13 cellular contexts compared by ENCODE assay signal in the genomic region with DNA sequence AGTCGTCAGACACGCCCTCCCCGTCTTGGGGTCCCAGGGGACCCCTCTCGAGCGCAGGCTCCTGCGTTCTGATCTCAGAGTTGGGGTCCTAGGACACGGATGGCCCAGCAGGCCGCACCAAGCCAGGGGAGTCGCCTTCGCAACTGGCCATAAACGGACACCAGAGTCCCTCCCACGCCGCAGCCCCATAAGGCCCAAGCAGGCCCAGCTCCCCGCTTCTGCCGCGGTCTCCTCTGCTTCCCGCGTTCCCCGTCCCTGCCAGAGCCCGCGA. TPM values are rescaled to one million over a fixed set of nuclear protein-coding genes. Genes with fewer than 3 reads are reported as not detected.
DNase-seq lines count a peak whose midpoint lies in the region; ATAC-seq and TF ChIP-seq lines count a peak whose summit lies in the region.
"Had no signal": no experiment of that assay in that cellular context is flagged by ENCODE, and none has a peak within 500 bp of the region (broad histone marks: within the 10 kb centered on the region; RNA-seq: fewer than 3 reads in every experiment).

No MANE protein-coding gene starts in this region.

- peak; percentile 9 for ATAC-seq in esophagus mucosa
- no peak for ATAC-seq in HG03135 (IDR thresholded peaks at IDR 0.05; ENCODE audit: unreplicated experiment)

- peaks cover 58% of the 10 kb centered on the region for H3K4me1 Mint-ChIP-seq in osteocyte (ENCODE audit: unreplicated experiment)

- no peak overlapping the region for H3K27ac Mint-ChIP-seq in osteocyte (ENCODE audit: unreplicated experiment)

- TF ChIP-seq CTCF in osteocyte (IDR thresholded peaks at IDR 0.05), result no peak

- H3K9me3 Mint-ChIP-seq in osteocyte (ENCODE audit: unreplicated experiment), result no peaks in the 10 kb centered on the region

- peak overlapping the region; percentile 61 for H3K4me3 Mint-ChIP-seq in osteocyte (ENCODE audit: unreplicated experiment)

- DNase-seq in NCI-H1436 (lab: John Stamatoyannopoulos, UW), result peak; percentile 29
- DNase-seq in NCI-H1436 treated with DMSO at 0.1 percent for 48 hours (lab: John Stamatoyannopoulos, UW), result no peak
- DNase-seq in SJCRH30, result peak in 1 of 2 experiments; percentile 64
- no peak for DNase-seq in osteocyte (ENCODE audit: extremely low spot score, unreplicated experiment)
- DNase-seq in GDM1 (lab: John Stamatoyannopoulos, UW), result no peak
- no peak for DNase-seq in NCI-H446 treated with DMSO at 0.1 percent for 48 hours (lab: John Stamatoyannopoulos, UW)
- DNase-seq: Kasumi-1; midbrain; stimulated activated naive CD4-positive, alpha-beta T cell had no signal

- peaks cover 79% of the 10 kb centered on the region for H3K27me3 Mint-ChIP-seq in osteocyte (ENCODE audit: unreplicated experiment)

- H3K36me3 ChIP-seq in SJCRH30, result peaks cover 36% of the 10 kb centered on the region

- H3K9me3 ChIP-seq in SJCRH30 (replicated peaks), result no peaks in the 10 kb centered on the region

- no peaks in the 10 kb centered on the region for H3K4me1 ChIP-seq in SJCRH30

- peak overlapping the region; percentile 81 for H3K4me3 ChIP-seq in SJCRH30

- H3K27ac ChIP-seq in SJCRH30, result peak overlapping the region; percentile 99

- H3K36me3 Mint-ChIP-seq in osteocyte (ENCODE audit: unreplicated experiment), result peaks cover 5% of the 10 kb centered on the region

- H3K27me3 ChIP-seq in SJCRH30, result no peaks in the 10 kb centered on the region

RNA-seq across cellular contexts. Expression of gene DMRTA2, which starts 0.6 kb away (rescaled TPM):
- total RNA-seq in SJCRH30 (2014; rRNA removed; shearing (Covaris generic)), result 39.1 and 40.1 TPM in 2 replicates
- total RNA-seq in esophagus mucosa, result 1.7 TPM
- 0.19 TPM in 1 of 2 replicates, not detected in the other for total RNA-seq in osteocyte
- total RNA-seq: cerebellum; T-helper 1 cell treated with Interleukin-12 subunit alpha and Interleukin-12 subunit beta and Interleukin-4 antibody, amounts not matched to agents 30 ng/mL and 1 ng/mL, for 36 hours had no signal

Comparison
In these comparisons a context has a peak if more than half of its experiments do, and no peak if none do; other contexts are left out.
1. RNA of gene DMRTA2, which starts 0.6 kb away (total RNA-seq): 39.1 to 40.1 TPM in SJCRH30; 1.7 TPM in esophagus mucosa (single experiment) and 0.19 TPM in osteocyte; every median in the first group is over 10 times any median in the second.